ENCODE assay signal across 19 cellular contexts in genomic region chr1:42669936-42670335, GRCh38.
"Had no signal": no experiment of that assay in that cellular context is flagged by ENCODE, and none has a peak within 500 bp of the region (broad histone marks: within the 10 kb centered on the region; RNA-seq: fewer than 3 reads in every experiment).

No MANE protein-coding gene starts in this region.

- H3K27ac ChIP-seq: colonic mucosa, foreskin keratinocyte, neutrophil, psoas muscle, skin epidermis, stomach, thoracic aorta, uterus had no signal

- ATAC-seq: foreskin keratinocyte, left ventricle myocardium superior, psoas muscle, sciatic nerve had no signal

- H3K4me3 ChIP-seq: colonic mucosa, psoas muscle, skin epidermis, stomach, thoracic aorta, uterus had no signal

- H3K9me3 ChIP-seq: colonic mucosa, neutrophil, psoas muscle, stomach, thoracic aorta, uterus had no signal

- H3K36me3 ChIP-seq: uterus had no signal

- H3K4me1 ChIP-seq: colonic mucosa, foreskin keratinocyte, uterus had no signal

- H3K27me3 ChIP-seq: colonic mucosa, foreskin keratinocyte, neutrophil, stomach, uterus had no signal

- DNase-seq: colonic mucosa; dermis blood vessel endothelial cell; foreskin keratinocyte; immature natural killer cell; left ventricle myocardium superior; mammary epithelial cell; naive B cell; psoas muscle; retina; stimulated activated CD4-positive, alpha-beta T cell treated with anti-CD3 and anti-CD28 coated beads, Interleukin-2, amount 100 ng/mL, for 24 hours; stimulated activated CD4-positive, alpha-beta T cell treated with anti-CD3 and anti-CD28 coated beads, Interleukin-4, amount 100 ng/mL, for 4 hours; stimulated activated naive CD4-positive, alpha-beta T cell; stomach; substantia nigra; uterus had no signal
